ENCODE assay signal across 27 cellular contexts in genomic region chr5:107900721-107901120, GRCh38.
DNase-seq lines count a peak whose midpoint lies in the region; ATAC-seq and TF ChIP-seq lines count a peak whose summit lies in the region.
"Had no signal": no experiment of that assay in that cellular context is flagged by ENCODE, and none has a peak within 500 bp of the region (broad histone marks: within the 10 kb centered on the region; RNA-seq: fewer than 3 reads in every experiment).

No MANE protein-coding gene starts in this region.

- ATAC-seq in HG02884 (IDR thresholded peaks at IDR 0.05; ENCODE audit: unreplicated experiment) = no peak
- ATAC-seq: CD8-positive, alpha-beta T cell; GM12878; Panc1 had no signal

- peak overlapping the region; percentile 72 for H3K4me2 ChIP-seq in smooth muscle cell
- H3K4me2 ChIP-seq: KMS-11 had no signal

- no peak overlapping the region for H2AFZ ChIP-seq in smooth muscle cell (ENCODE audit: low read depth)

- no peaks in the 10 kb centered on the region for H3K36me3 ChIP-seq in smooth muscle cell (ENCODE audit: low read depth)
- H3K36me3 ChIP-seq in esophagus muscularis mucosa = no peaks in the 10 kb centered on the region
- H3K36me3 ChIP-seq: HAP-1 had no signal

- H3K79me2 ChIP-seq in smooth muscle cell (ENCODE audit: low read depth) = no peaks in the 10 kb centered on the region

- no peaks in the 10 kb centered on the region for H4K20me1 ChIP-seq in smooth muscle cell (ENCODE audit: low read depth)

- no peak overlapping the region for H3K9ac ChIP-seq in smooth muscle cell (ENCODE audit: low read depth)
- H3K9ac ChIP-seq: KMS-11 had no signal

- no peak for TF ChIP-seq EP300 in esophagus muscularis mucosa (IDR thresholded peaks at IDR 0.05)

- DNase-seq in DMS79 treated with DMSO at 0.1 percent for 48 hours (lab: John Stamatoyannopoulos, UW) (peak; percentile 1), DMS79 (lab: John Stamatoyannopoulos, UW) (no peak), NCI-H524 (lab: John Stamatoyannopoulos, UW) (peak; percentile 48 to 84), amniotic epithelial cell (ENCODE audit: low read depth) (peak; percentile 15), smooth muscle cell (lab: John Stamatoyannopoulos, UW; ENCODE audit: unreplicated experiment) (no peak), glomerular visceral epithelial cell (ENCODE audit: extremely low spot score) (no peak), esophagus muscularis mucosa (ENCODE audit: extremely low spot score) (no peak)
- DNase-seq: CD8-positive, alpha-beta T cell; DMS53; EL; GDM1; GOT3; NCI-H1048; NCI-H1417; NCI-H1694; NCI-H2029 treated with DMSO at 0.1 percent for 48 hours; NCI-H526; SHP77 had no signal

- no peaks in the 10 kb centered on the region for H3K9me3 ChIP-seq in smooth muscle cell (replicated peaks; ENCODE audit: low read depth)
- no peaks in the 10 kb centered on the region for H3K9me3 ChIP-seq in esophagus muscularis mucosa
- H3K9me3 ChIP-seq: HAP-1 had no signal

- 75% methylated on average over 3 of the region's 3 CpGs for WGBS in smooth muscle cell (ENCODE audit: low lambda C conversion rate)
- WGBS in esophagus muscularis mucosa = 90% methylated on average over 3 of the region's 3 CpGs

- no peaks in the 10 kb centered on the region for H3F3A ChIP-seq in smooth muscle cell (ENCODE audit: low read depth)

- H3K4me1 ChIP-seq in smooth muscle cell (ENCODE audit: low read depth) (peaks cover 4% of the 10 kb centered on the region), esophagus muscularis mucosa (no peaks in the 10 kb centered on the region)

- no peak for TF ChIP-seq CTCF in smooth muscle cell (IDR thresholded peaks at IDR 0.05; ENCODE audit: borderline replicate concordance, insufficient read depth, poor library complexity, severe bottlenecking)
- TF ChIP-seq CTCF in esophagus muscularis mucosa (IDR thresholded peaks at IDR 0.05) = no peak

- H3K27me3 ChIP-seq in smooth muscle cell (ENCODE audit: low read depth) (no peaks in the 10 kb centered on the region), esophagus muscularis mucosa (no peaks in the 10 kb centered on the region)

- intact Hi-C loops in esophagus muscularis mucosa (cut with DNase I) = no loop called here

- H3K27ac ChIP-seq in smooth muscle cell (ENCODE audit: low read depth) (no peak overlapping the region), esophagus muscularis mucosa (replicated peaks in 1 of 4) (no peak overlapping the region)
- H3K27ac ChIP-seq: 22Rv1, C4-2B, HL-60, KMS-11, RWPE1 had no signal

- H3K4me3 ChIP-seq in smooth muscle cell (no peak overlapping the region), esophagus muscularis mucosa (no peak overlapping the region)
- H3K4me3 ChIP-seq: GM12878, HAP-1 had no signal

- TF ChIP-seq POLR2A in esophagus muscularis mucosa (IDR thresholded peaks at IDR 0.05; ENCODE audit: low read depth) = no peak

Comparison
In these comparisons a context has a peak if more than half of its experiments do, and no peak if none do; other contexts are left out.
1. DNase-seq: peak in DMS79 treated with DMSO at 0.1 percent for 48 hours (single experiment), NCI-H524 (2 of 2) and amniotic epithelial cell (single experiment); none in DMS79 (single experiment), smooth muscle cell (single experiment), glomerular visceral epithelial cell (single experiment) and esophagus muscularis mucosa (single experiment).